In genomic region chr3:42148086-42148842, GRCh38 we compare ENCODE assay signal across 20 cellular contexts. TPM values are rescaled to one million over a fixed set of nuclear protein-coding genes. Genes with fewer than 3 reads are reported as not detected.
DNase-seq lines count a peak whose midpoint lies in the region; ATAC-seq, FAIRE-seq and TF ChIP-seq lines count a peak whose summit lies in the region.
"Had no signal": no experiment of that assay in that cellular context is flagged by ENCODE, and none has a peak within 500 bp of the region (broad histone marks: within the 10 kb centered on the region; RNA-seq: fewer than 3 reads in every experiment).

No MANE protein-coding gene starts in this region.

- no peak overlapping the region for H3K4me3 Mint-ChIP-seq in stimulated activated memory B cell treated with anti-CD40 and anti-IgM and Interleukin-4, amounts not matched to agents 10 μg/mL and 1 μg/mL and 100 μg/mL, for 72 hours

- DNase-seq in GM12891 (ENCODE audit: insufficient read length, low spot score) (no peak), T-helper 2 cell (no peak)
- DNase-seq: activated CD4-positive, alpha-beta T cell treated with anti-CD3 and anti-CD28 coated beads for 4 hours; DMS79; foreskin melanocyte; MM.1S; NCI-H146; NCI-H526 treated with DMSO at 0.1 percent for 48 hours; right lobe of liver; stimulated activated CD4-positive, alpha-beta T cell treated with anti-CD3 and anti-CD28 coated beads, Interleukin-15, amount 100 ng/mL, for 24 hours had no signal

- peak overlapping the region; percentile 44 for H3K27ac Mint-ChIP-seq in stimulated activated memory B cell treated with anti-CD40 and anti-IgM and Interleukin-4, amounts not matched to agents 10 μg/mL and 1 μg/mL and 100 μg/mL, for 72 hours

- H3F3A ChIP-seq in Loucy (ENCODE audit: low read depth): no peaks in the 10 kb centered on the region

- peaks cover 69% of the 10 kb centered on the region for H3K4me1 Mint-ChIP-seq in stimulated activated memory B cell treated with anti-CD40 and anti-IgM and Interleukin-4, amounts not matched to agents 10 μg/mL and 1 μg/mL and 100 μg/mL, for 72 hours

- H3K27me3 ChIP-seq in Loucy (ENCODE audit: insufficient read depth, low read length, poor library complexity, severe bottlenecking): no peaks in the 10 kb centered on the region
- H3K27me3 ChIP-seq: adrenal gland, cardiac muscle cell, right lobe of liver, testis had no signal

- peaks cover 39% of the 10 kb centered on the region; the same call in 1 of the 2 replicates for H3K79me2 ChIP-seq in Loucy (ENCODE audit: insufficient read depth, low read length)

- peak overlapping the region; percentile 50 for H3K27ac ChIP-seq in cingulate gyrus (ENCODE audit: low read depth, low read length)
- H3K27ac ChIP-seq: adrenal gland, cardiac muscle cell, parathyroid adenoma, right lobe of liver, testis had no signal

- H4K20me1 ChIP-seq in Loucy (ENCODE audit: insufficient read depth, low read length, poor library complexity, severe bottlenecking): peaks cover 37% of the 10 kb centered on the region

- H3K4me1 ChIP-seq in Loucy (ENCODE audit: insufficient read depth, low read length, poor library complexity, severe bottlenecking): peaks cover 30% of the 10 kb centered on the region
- H3K4me1 ChIP-seq: right lobe of liver, testis had no signal

- H3K9me3 ChIP-seq in Loucy (ENCODE audit: insufficient read depth, low read depth, low read length): no peaks in the 10 kb centered on the region
- H3K9me3 ChIP-seq: adrenal gland, right lobe of liver, testis had no signal

- no peak for ATAC-seq in stimulated activated memory B cell treated with anti-CD40 and anti-IgM and Interleukin-4, amounts not matched to agents 10 μg/mL and 1 μg/mL and 100 μg/mL, for 72 hours
- no peak for ATAC-seq in GM21737 (IDR thresholded peaks at IDR 0.05; ENCODE audit: unreplicated experiment)
- ATAC-seq in HG02642 (IDR thresholded peaks at IDR 0.05; ENCODE audit: poor library complexity, unreplicated experiment): no peak

- H3K36me3 Mint-ChIP-seq in stimulated activated memory B cell treated with anti-CD40 and anti-IgM and Interleukin-4, amounts not matched to agents 10 μg/mL and 1 μg/mL and 100 μg/mL, for 72 hours: peaks cover 32% of the 10 kb centered on the region

- H3K4me3 ChIP-seq in Loucy (ENCODE audit: low read length, poor library complexity, severe bottlenecking): peak overlapping the region; percentile 3
- H3K4me3 ChIP-seq: adrenal gland, cardiac muscle cell, right lobe of liver, testis had no signal

- peak overlapping the region; percentile 58 for H3K4me2 ChIP-seq in Loucy (ENCODE audit: low read depth, low read length, poor library complexity, severe bottlenecking)

- no peaks in the 10 kb centered on the region for H3K27me3 Mint-ChIP-seq in stimulated activated memory B cell treated with anti-CD40 and anti-IgM and Interleukin-4, amounts not matched to agents 10 μg/mL and 1 μg/mL and 100 μg/mL, for 72 hours
- H3K27me3 Mint-ChIP-seq: IgD-negative memory B cell had no signal

- no peak overlapping the region for H3K9ac ChIP-seq in Loucy (ENCODE audit: low read depth, low read length, poor library complexity, severe bottlenecking)
- H3K9ac ChIP-seq: parathyroid adenoma had no signal

- no peaks in the 10 kb centered on the region for H3K9me3 Mint-ChIP-seq in stimulated activated memory B cell treated with anti-CD40 and anti-IgM and Interleukin-4, amounts not matched to agents 10 μg/mL and 1 μg/mL and 100 μg/mL, for 72 hours
- H3K9me3 Mint-ChIP-seq: IgD-negative memory B cell had no signal

- H3K9me2 ChIP-seq in Loucy (replicated peaks; ENCODE audit: low read depth, low read length): no peaks in the 10 kb centered on the region

- peak; percentile 79 for FAIRE-seq in GM12891 (lab: Jason Lieb, UNC)

- peaks cover 10% of the 10 kb centered on the region; the same call in 1 of the 2 replicates for H3K36me3 ChIP-seq in Loucy (ENCODE audit: insufficient read depth, low read length)
- H3K36me3 ChIP-seq: adrenal gland, cardiac muscle cell, right lobe of liver had no signal

- no peak overlapping the region for H2AFZ ChIP-seq in Loucy (ENCODE audit: low read length)
- H2AFZ ChIP-seq: parathyroid adenoma had no signal

- no peak for TF ChIP-seq POLR2A in GM12891 (IDR thresholded peaks at IDR 0.05; ENCODE audit: low read depth, low read length)

- no peak for TF ChIP-seq CTCF in Loucy (conservative IDR thresholded peaks at IDR 0.05; ENCODE audit: low read length)

TF ChIP-seq in GM12891, 5 proteins besides CTCF, POLR2A, EP300 and RAD21:
- TF ChIP-seq SPI1 (IDR thresholded peaks at IDR 0.05; ENCODE audit: low read depth, low read length) (no peak), POU2F2 (IDR thresholded peaks at IDR 0.05; ENCODE audit: low read depth, low read length) (no peak), PAX5 (IDR thresholded peaks at IDR 0.05; ENCODE audit: insufficient read depth, low read length, severe bottlenecking) (no peak), TAF1 (IDR thresholded peaks at IDR 0.05; ENCODE audit: low read depth, low read length) (no peak), POLR2AphosphoS5 (IDR thresholded peaks at IDR 0.05; ENCODE audit: low read depth, low read length) (no peak)

RNA-seq across cellular contexts. Expression of gene TRAK1, which starts 57.1 kb away (rescaled TPM):
- 19.6 TPM for polyA plus RNA-seq in GM12891 (2012; ENCODE audit: low read depth, missing spikeins)
